ENCODE assay signal across 1 cellular context in the genomic region with DNA sequence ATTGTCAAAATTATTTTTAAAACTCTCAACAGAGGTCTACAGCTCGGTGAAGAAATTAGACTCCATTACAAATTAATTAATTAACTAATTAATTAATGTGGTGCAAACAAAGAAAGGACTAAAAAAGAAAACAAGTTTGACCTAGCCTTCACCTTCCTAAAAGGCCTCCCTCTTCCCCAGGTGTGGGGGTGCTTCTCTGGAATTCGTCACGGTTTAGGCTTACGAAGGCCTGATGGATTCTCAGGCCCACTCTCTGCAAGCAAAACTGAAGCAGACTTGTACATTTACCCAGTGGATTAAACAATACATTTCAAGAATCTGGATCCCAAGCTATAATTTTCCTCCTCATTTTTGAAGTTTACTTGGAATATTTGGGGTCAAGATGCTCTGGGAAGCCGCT.
TF ChIP-seq lines count a peak whose summit lies in the region.

No MANE protein-coding gene starts in this region.

TF ChIP-seq in IMR-90, 13 proteins besides CTCF, POLR2A, EP300 and RAD21:
- no peak for TF ChIP-seq MAFK (IDR thresholded peaks at IDR 0.05; ENCODE audit: low read depth, low read length)
- no peak for TF ChIP-seq FOS (IDR thresholded peaks at IDR 0.05; ENCODE audit: low read depth, low read length)
- no peak for TF ChIP-seq RCOR1 (IDR thresholded peaks at IDR 0.05; ENCODE audit: insufficient replicate concordance, low read length)
- TF ChIP-seq ELK1 (IDR thresholded peaks at IDR 0.05; ENCODE audit: borderline replicate concordance, low read depth, low read length), result no peak
- TF ChIP-seq BHLHE40 (IDR thresholded peaks at IDR 0.05; ENCODE audit: low read depth, low read length), result no peak
- no peak for TF ChIP-seq NFE2L2 (IDR thresholded peaks at IDR 0.05; ENCODE audit: low read depth, low read length)
